15 cellular contexts compared by ENCODE assay signal in genomic region chr6:125095501-125096301, GRCh38. TPM values are rescaled to one million over a fixed set of nuclear protein-coding genes. Genes with fewer than 3 reads are reported as not detected.
A peak's percentile ranks its signal among the peaks of the same experiment; 100 is the strongest.
DNase-seq lines count a peak whose midpoint lies in the region; ATAC-seq, FAIRE-seq and TF ChIP-seq lines count a peak whose summit lies in the region.
"Had no signal": no experiment of that assay in that cellular context is flagged by ENCODE, and none has a peak within 500 bp of the region (broad histone marks: within the 10 kb centered on the region; RNA-seq: fewer than 3 reads in every experiment).

No MANE protein-coding gene starts in this region.

- H3K4me2 ChIP-seq in keratinocyte (ENCODE audit: control insufficient read depth, extremely low read depth, insufficient read depth, low read depth, low read length) (no peak overlapping the region), neural progenitor cell (no peak overlapping the region)

- H2AFZ ChIP-seq in keratinocyte (ENCODE audit: control insufficient read depth, low read length) (no peak overlapping the region), neural progenitor cell (replicated peaks) (no peak overlapping the region)

- dilution Hi-C loops in keratinocyte (cut with MboI; ENCODE audit: extremely low pct_ligation_motif_present, low sequenced_read_pairs): no loop called here

- H3K9me3 ChIP-seq in keratinocyte (ENCODE audit: control insufficient read depth, low read depth, low read length) (no peaks in the 10 kb centered on the region), stomach smooth muscle (ENCODE audit: control insufficient read depth in 2 of 2, low read length in 2 of 2) (no peaks in the 10 kb centered on the region), neural progenitor cell (ENCODE audit: low read depth) (no peaks in the 10 kb centered on the region)

- peaks cover 13% of the 10 kb centered on the region for H3F3A ChIP-seq in neural progenitor cell (ENCODE audit: low read depth)

- in situ Hi-C loops in G401 (cut with HindIII; ENCODE audit: low sequenced_read_pairs): no loop called here

- H3K4me1 Mint-ChIP-seq in HFFc6 (ENCODE audit: low read depth) (peaks cover 61% of the 10 kb centered on the region), neural progenitor cell (peaks cover 28% of the 10 kb centered on the region)
- H3K4me1 Mint-ChIP-seq in stimulated activated effector memory CD8-positive, alpha-beta T cell treated with anti-CD3 and anti-CD28 coated beads, Interleukin-12 subunit alpha, Interleukin-12 subunit beta, amount 100 ng/mL, for 72 hours: no peaks in the 10 kb centered on the region

- DNase-seq in HFFc6 (peak; percentile 69), choroid plexus epithelial cell (ENCODE audit: low read depth) (peak; percentile 75), keratinocyte (ENCODE audit: low read depth, low spot score) (no peak), G401 (ENCODE audit: low spot score) (no peak), neural progenitor cell (ENCODE audit: low spot score) (no peak)
- DNase-seq in stimulated activated naive CD4-positive, alpha-beta T cell treated with Interleukin-2 at 50 U/mL for 16 hours (lab: John Stamatoyannopoulos, UW): no peak
- DNase-seq in stimulated activated effector memory CD8-positive, alpha-beta T cell treated with anti-CD3 and anti-CD28 coated beads, Interleukin-12 subunit alpha, Interleukin-12 subunit beta, amount 100 ng/mL, for 72 hours (ENCODE audit: low spot score in 2 of 2): no peak
- DNase-seq: activated B cell treated with CpG ODN at 0.5 μM for 24 hours; activated T-cell treated with anti-CD3 and anti-CD28 coated beads, Interleukin-2, amount 50 U/mL, for 72 hours; naive B cell; NCI-H526 treated with DMSO at 0.1 percent for 48 hours; SHP77 treated with DMSO at 0.1 percent for 48 hours; stimulated activated CD8-positive, alpha-beta memory T cell treated with anti-CD3 and anti-CD28 coated beads, Interleukin-4, amount 100 ng/mL, for 48 hours had no signal

- H3K27ac Mint-ChIP-seq in HFFc6 (peak overlapping the region; percentile 85), neural progenitor cell (no peak overlapping the region)
- no peak overlapping the region for H3K27ac Mint-ChIP-seq in stimulated activated effector memory CD8-positive, alpha-beta T cell treated with anti-CD3 and anti-CD28 coated beads, Interleukin-12 subunit alpha, Interleukin-12 subunit beta, amount 100 ng/mL, for 72 hours
- H3K27ac Mint-ChIP-seq: activated B cell treated with CpG ODN at 0.5 μM for 24 hours; activated T-cell treated with anti-CD3 and anti-CD28 coated beads, Interleukin-2, amount 50 U/mL, for 72 hours had no signal

- H3K27me3 ChIP-seq in keratinocyte (ENCODE audit: control insufficient read depth, extremely low read depth, insufficient read depth, low read length) (no peaks in the 10 kb centered on the region), stomach smooth muscle (ENCODE audit: control insufficient read depth in 1 of 2, insufficient read depth in 2 of 2, low read length in 2 of 2) (no peaks in the 10 kb centered on the region), neural progenitor cell (no peaks in the 10 kb centered on the region)

- H3K36me3 ChIP-seq in keratinocyte (ENCODE audit: control insufficient read depth in 2 of 2, extremely low read depth in 1 of 2, insufficient read depth in 2 of 2, low read length in 2 of 2): no peaks in the 10 kb centered on the region
- H3K36me3 ChIP-seq in stomach smooth muscle (ENCODE audit: control insufficient read depth in 2 of 2, insufficient read depth in 2 of 2, low read length in 2 of 2): no peaks in the 10 kb centered on the region
- no peaks in the 10 kb centered on the region for H3K36me3 ChIP-seq in neural progenitor cell

- H3K79me2 ChIP-seq in keratinocyte (ENCODE audit: control insufficient read depth, insufficient read depth, low read length) (no peaks in the 10 kb centered on the region), neural progenitor cell (ENCODE audit: low read depth) (no peaks in the 10 kb centered on the region)

- H3K4me3 Mint-ChIP-seq in HFFc6 (peak overlapping the region; percentile 36), neural progenitor cell (no peak overlapping the region)
- H3K4me3 Mint-ChIP-seq in stimulated activated effector memory CD8-positive, alpha-beta T cell treated with anti-CD3 and anti-CD28 coated beads, Interleukin-12 subunit alpha, Interleukin-12 subunit beta, amount 100 ng/mL, for 72 hours: no peak overlapping the region
- H3K4me3 Mint-ChIP-seq: activated B cell treated with CpG ODN at 0.5 μM for 24 hours; activated T-cell treated with anti-CD3 and anti-CD28 coated beads, Interleukin-2, amount 50 U/mL, for 72 hours had no signal

- H3K9ac ChIP-seq in keratinocyte (ENCODE audit: control insufficient read depth, extremely low read depth, insufficient read depth, low read length) (no peak overlapping the region), stomach smooth muscle (ENCODE audit: low read length in 2 of 2) (peak overlapping the region; percentile 7 to 10), neural progenitor cell (no peak overlapping the region)

- FAIRE-seq in keratinocyte (lab: Jason Lieb, UNC): no peak

- no peaks in the 10 kb centered on the region for H4K20me1 ChIP-seq in keratinocyte (ENCODE audit: control insufficient read depth, extremely low read depth, insufficient read depth, low read length)
- no peaks in the 10 kb centered on the region for H4K20me1 ChIP-seq in neural progenitor cell (ENCODE audit: low read depth)

- no peak for ATAC-seq in stimulated activated effector memory CD8-positive, alpha-beta T cell treated with anti-CD3 and anti-CD28 coated beads, Interleukin-12 subunit alpha, Interleukin-12 subunit beta, amount 100 ng/mL, for 72 hours
- ATAC-seq: activated T-cell treated with anti-CD3 and anti-CD28 coated beads, Interleukin-2, amount 50 U/mL, for 72 hours had no signal

- H3K36me3 Mint-ChIP-seq in HFFc6 (ENCODE audit: low read depth) (no peaks in the 10 kb centered on the region), neural progenitor cell (peaks cover 3% of the 10 kb centered on the region)
- no peaks in the 10 kb centered on the region for H3K36me3 Mint-ChIP-seq in stimulated activated effector memory CD8-positive, alpha-beta T cell treated with anti-CD3 and anti-CD28 coated beads, Interleukin-12 subunit alpha, Interleukin-12 subunit beta, amount 100 ng/mL, for 72 hours
- H3K36me3 Mint-ChIP-seq: naive B cell had no signal

- H3K27me3 Mint-ChIP-seq in HFFc6 (ENCODE audit: insufficient read depth) (no peaks in the 10 kb centered on the region), neural progenitor cell (ENCODE audit: insufficient read depth, low read depth) (peaks cover 2% of the 10 kb centered on the region)

- H3K4me1 ChIP-seq in keratinocyte (ENCODE audit: control insufficient read depth, extremely low read depth, insufficient read depth, low read length): peaks cover 23% of the 10 kb centered on the region
- peaks cover 5% of the 10 kb centered on the region for H3K4me1 ChIP-seq in stomach smooth muscle (ENCODE audit: control insufficient read depth, insufficient read depth, low read length)
- H3K4me1 ChIP-seq in neural progenitor cell: peaks cover 32% of the 10 kb centered on the region

- H3K4me3 ChIP-seq in choroid plexus epithelial cell (ENCODE audit: low read depth, low read length) (no peak overlapping the region), keratinocyte (ENCODE audit: control insufficient read depth in 2 of 3, extremely low read depth in 1 of 3, insufficient read depth in 2 of 3, low read depth in 1 of 3, low read length in 3 of 3) (no peak overlapping the region), stomach smooth muscle (ENCODE audit: low read length in 2 of 2) (peak overlapping the region in 1 of 2 donors; percentile 33), neural progenitor cell (no peak overlapping the region)
- H3K4me3 ChIP-seq: coronary artery had no signal

- H3K9me3 Mint-ChIP-seq in HFFc6 (no peaks in the 10 kb centered on the region), neural progenitor cell (no peaks in the 10 kb centered on the region)
- no peaks in the 10 kb centered on the region for H3K9me3 Mint-ChIP-seq in stimulated activated effector memory CD8-positive, alpha-beta T cell treated with anti-CD3 and anti-CD28 coated beads, Interleukin-12 subunit alpha, Interleukin-12 subunit beta, amount 100 ng/mL, for 72 hours
- H3K9me3 Mint-ChIP-seq: activated B cell treated with CpG ODN at 0.5 μM for 24 hours; activated T-cell treated with anti-CD3 and anti-CD28 coated beads, Interleukin-2, amount 50 U/mL, for 72 hours; naive B cell had no signal

- no peaks in the 10 kb centered on the region for H3K9me1 ChIP-seq in keratinocyte (ENCODE audit: control insufficient read depth, extremely low read depth, insufficient read depth, low read length)

- no peak for TF ChIP-seq CTCF in HFFc6 (IDR thresholded peaks at IDR 0.05)
- no peak for TF ChIP-seq CTCF in choroid plexus epithelial cell (conservative IDR thresholded peaks at IDR 0.05; ENCODE audit: low read depth, low read length)
- no peak for TF ChIP-seq CTCF in keratinocyte (optimal IDR thresholded peaks at IDR 0.05 in 1 of 3, IDR thresholded peaks at IDR 0.05 in 1 of 3, conservative IDR thresholded peaks at IDR 0.05 in 1 of 3; ENCODE audit: extremely low read depth in 1 of 3, insufficient read depth in 2 of 3, low read length in 3 of 3)
- TF ChIP-seq CTCF in neural progenitor cell (IDR thresholded peaks at IDR 0.05): no peak

- H3K27ac ChIP-seq in keratinocyte (ENCODE audit: control insufficient read depth, insufficient read depth, low read length): peak overlapping the region; percentile 44
- H3K27ac ChIP-seq in stomach smooth muscle (ENCODE audit: low read length): peak overlapping the region; percentile 13
- H3K27ac ChIP-seq in neural progenitor cell: no peak overlapping the region

RNA-seq across cellular contexts. Expression of gene TPD52L1, which starts 57.9 kb away (rescaled TPM):
- 10 to 100 TPM; 11.0 to 36.8 (median 11.7) TPM for total RNA-seq in HFFc6 (2021; fragmentation: NEBNext Ultra II Directional; extraction: Animal tissue kit (Norgen Biotek cat#: 25700))
- 99.6 to 135 TPM (median 129 TPM) in 3 replicates for polyA plus RNA-seq in keratinocyte
- polyA plus RNA-seq in keratinocyte (2011; ENCODE audit: low read depth): 264 TPM
- polyA plus RNA-seq in keratinocyte (2011; cell fraction: cytosol; rRNA removed): 153 and 181 TPM in 2 replicates
- 73.6 and 80.3 TPM in 2 replicates for polyA plus RNA-seq in keratinocyte (2011; cell fraction: nucleus; rRNA removed)
- 66.5 and 140 TPM in 2 replicates for polyA plus RNA-seq in keratinocyte (2012; ENCODE audit: low replicate concordance)
- polyA minus RNA-seq in keratinocyte: 36.9 to 56.3 TPM (median 40.5 TPM) in 3 replicates
- 66.2 TPM for polyA minus RNA-seq in keratinocyte (2011; cell fraction: cytosol; rRNA and poly(A)+ RNA removed)
- polyA minus RNA-seq in keratinocyte (2011; cell fraction: nucleus; rRNA and poly(A)+ RNA removed): 20.3 and 30.7 TPM in 2 replicates
- 248 and 276 TPM in 2 replicates for total RNA-seq in G401 (2014; rRNA removed; shearing (Covaris generic))
- total RNA-seq in neural progenitor cell (ENCODE audit: low replicate concordance): 2.7 and 9.5 TPM in 2 replicates
- total RNA-seq: activated B cell treated with CpG ODN at 0.5 μM for 24 hours had no signal

Comparison
In these comparisons a context has a peak if more than half of its experiments do, and no peak if none do; other contexts are left out.
1. DNase-seq: peak in HFFc6 (single experiment) and choroid plexus epithelial cell (single experiment); none in keratinocyte (single experiment), stimulated activated naive CD4-positive, alpha-beta T cell treated with Interleukin-2 at 50 U/mL for 16 hours (single experiment), stimulated activated effector memory CD8-positive, alpha-beta T cell treated with anti-CD3 and anti-CD28 coated beads, Interleukin-12 subunit alpha, Interleukin-12 subunit beta, amount 100 ng/mL, for 72 hours (0 of 2), G401 (single experiment) and neural progenitor cell (single experiment).
2. H3K9ac ChIP-seq: peak in stomach smooth muscle (2 of 2); none in keratinocyte (single experiment) and neural progenitor cell (single experiment).